14 cellular contexts compared by ENCODE assay signal in the genomic region with DNA sequence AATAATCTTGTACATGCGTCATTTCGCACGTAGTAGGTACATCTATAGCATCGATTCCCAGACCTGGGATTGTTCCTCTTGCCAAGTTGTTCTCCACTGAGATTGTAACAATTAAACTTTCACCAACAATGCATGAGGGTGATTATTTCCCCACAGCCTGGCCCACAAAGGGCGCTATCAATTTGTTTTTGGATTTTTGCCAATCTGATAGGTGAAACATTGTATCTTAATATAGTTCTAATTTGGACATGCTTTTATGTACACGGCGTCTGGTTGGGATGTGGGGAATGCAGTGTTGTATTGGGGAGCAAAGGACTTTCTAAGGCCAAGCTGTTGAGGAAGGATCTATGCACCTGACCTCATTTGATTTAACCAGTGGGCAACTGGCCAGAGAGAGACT. TPM values are rescaled to one million over a fixed set of nuclear protein-coding genes. Genes with fewer than 3 reads are reported as not detected.
A peak's percentile ranks its signal among the peaks of the same experiment; 100 is the strongest.
DNase-seq lines count a peak whose midpoint lies in the region; TF ChIP-seq lines count a peak whose summit lies in the region.
"Had no signal": no experiment of that assay in that cellular context is flagged by ENCODE, and none has a peak within 500 bp of the region (broad histone marks: within the 10 kb centered on the region; RNA-seq: fewer than 3 reads in every experiment).

No MANE protein-coding gene starts in this region.

- TF ChIP-seq CTCF in thyroid gland (IDR thresholded peaks at IDR 0.05): no peak

- H3K27ac ChIP-seq in thyroid gland: no peak overlapping the region
- H3K27ac ChIP-seq: BLaER1 treated with 17β-estradiol and CSF1 and Interleukin-3, amounts not matched to agents 10 nM and 100 nM had no signal

- no peaks in the 10 kb centered on the region for H3K9me3 ChIP-seq in thyroid gland
- H3K9me3 ChIP-seq: BLaER1 treated with 17β-estradiol and CSF1 and Interleukin-3, amounts not matched to agents 10 nM and 100 nM had no signal

- no peaks in the 10 kb centered on the region for H3K9me3 Mint-ChIP-seq in activated T-cell treated with anti-CD3 and anti-CD28 coated beads, Interleukin-2, amount 50 U/mL, for 24 hours
- H3K9me3 Mint-ChIP-seq: CD8-positive, alpha-beta T cell; H9 had no signal

- no peaks in the 10 kb centered on the region for H3K36me3 ChIP-seq in thyroid gland
- H3K36me3 ChIP-seq: BLaER1 treated with 17β-estradiol and CSF1 and Interleukin-3, amounts not matched to agents 10 nM and 100 nM had no signal

- no peaks in the 10 kb centered on the region for H3K36me3 Mint-ChIP-seq in activated T-cell treated with anti-CD3 and anti-CD28 coated beads, Interleukin-2, amount 50 U/mL, for 24 hours (ENCODE audit: low read depth)
- H3K36me3 Mint-ChIP-seq: CD8-positive, alpha-beta T cell had no signal

- H3K4me3 ChIP-seq in thyroid gland (replicated peaks in 1 of 3): no peak overlapping the region
- H3K4me3 ChIP-seq: BLaER1 treated with 17β-estradiol and CSF1 and Interleukin-3, amounts not matched to agents 10 nM and 100 nM had no signal

- H3K4me1 Mint-ChIP-seq in activated T-cell treated with anti-CD3 and anti-CD28 coated beads, Interleukin-2, amount 50 U/mL, for 24 hours (ENCODE audit: low read depth): no peaks in the 10 kb centered on the region

- peaks cover under 1 to 10% of the 10 kb centered on the region in 2 donors for H3K4me1 ChIP-seq in thyroid gland

- TF ChIP-seq POLR2A in thyroid gland (IDR thresholded peaks at IDR 0.05): no peak

- H3K27me3 Mint-ChIP-seq in activated T-cell treated with anti-CD3 and anti-CD28 coated beads, Interleukin-2, amount 50 U/mL, for 24 hours: no peaks in the 10 kb centered on the region

- H3K27me3 ChIP-seq in thyroid gland: no peaks in the 10 kb centered on the region
- H3K27me3 ChIP-seq: BLaER1 treated with 17β-estradiol and CSF1 and Interleukin-3, amounts not matched to agents 10 nM and 100 nM had no signal

- intact Hi-C loops in thyroid gland (cut with DNase I): no loop called here

- WGBS in thyroid gland, 2 donors: 84 to 85% methylated on average over 7 of the region's 7 CpGs

- H3K27ac Mint-ChIP-seq in activated T-cell treated with anti-CD3 and anti-CD28 coated beads, Interleukin-2, amount 50 U/mL, for 24 hours: no peak overlapping the region
- H3K27ac Mint-ChIP-seq: B cell; CD8-positive, alpha-beta T cell had no signal

- H3K4me3 Mint-ChIP-seq in activated T-cell treated with anti-CD3 and anti-CD28 coated beads, Interleukin-2, amount 50 U/mL, for 24 hours: no peak overlapping the region
- H3K4me3 Mint-ChIP-seq: B cell; CD8-positive, alpha-beta T cell; H9 had no signal

- DNase-seq in NCI-H748 (lab: John Stamatoyannopoulos, UW; ENCODE audit: unreplicated experiment) (peak; percentile 32), NCI-H748 treated with DMSO at 0.1 percent for 48 hours (lab: John Stamatoyannopoulos, UW) (no peak), NCI-H146 treated with DMSO at 0.1 percent for 48 hours (lab: John Stamatoyannopoulos, UW; ENCODE audit: unreplicated experiment) (peak; percentile 40), epidermal melanocyte (ENCODE audit: insufficient read length, low spot score) (peak; percentile 4), thyroid gland (no peak), islet precursor cell (no peak)
- DNase-seq in activated T-cell treated with anti-CD3 and anti-CD28 coated beads, Interleukin-2, amount 50 U/mL, for 24 hours: no peak
- DNase-seq: Calu3; CD8-positive, alpha-beta T cell; DMS79 treated with DMSO at 0.1 percent for 48 hours; GF-D8 had no signal

RNA-seq across cellular contexts. Expression of gene VEGFA, which starts 59.5 kb away (rescaled TPM):
- total RNA-seq in thyroid gland: 1,000 to 10,000 TPM in 1 of 4 donors, 100 to 1,000 TPM in 3; 510 to 1,437 (median 630) TPM

Comparison
In these comparisons a context has a peak if more than half of its experiments do, and no peak if none do; other contexts are left out.
1. DNase-seq: peak in NCI-H748 (single experiment), NCI-H146 treated with DMSO at 0.1 percent for 48 hours (single experiment) and epidermal melanocyte (single experiment); none in NCI-H748 treated with DMSO at 0.1 percent for 48 hours (single experiment), thyroid gland (0 of 2), islet precursor cell (single experiment) and activated T-cell treated with anti-CD3 and anti-CD28 coated beads, Interleukin-2, amount 50 U/mL, for 24 hours (single experiment).